Comparison of ENCODE assay signal across 21 cellular contexts in genomic region chr10:120938822-120939221, GRCh38.
"Had no signal": no experiment of that assay in that cellular context is flagged by ENCODE, and none has a peak within 500 bp of the region (broad histone marks: within the 10 kb centered on the region; RNA-seq: fewer than 3 reads in every experiment).

No MANE protein-coding gene starts in this region.

- DNase-seq: dermis blood vessel endothelial cell; dorsolateral prefrontal cortex; effector CD4-positive, alpha-beta T cell; effector memory CD4-positive, alpha-beta T cell; foreskin keratinocyte; heart left ventricle; hippocampal formation; left cardiac atrium; left ventricle myocardium superior; lower lobe of right lung; mesenchymal stem cell; mucosa of descending colon had no signal

- H3K36me3 ChIP-seq: esophagus muscularis mucosa, gastroesophageal sphincter, heart left ventricle, left lung, lower lobe of right lung had no signal

- FAIRE-seq: colon, endothelial cell of umbilical vein, frontal cortex, islet of Langerhans, keratinocyte had no signal

- H3K27me3 ChIP-seq: dorsolateral prefrontal cortex, foreskin keratinocyte, gastroesophageal sphincter had no signal

- H3K4me3 ChIP-seq: coronary artery, dorsolateral prefrontal cortex, esophagus muscularis mucosa, gastroesophageal sphincter, heart left ventricle, left lung, lower lobe of right lung, mucosa of descending colon had no signal

- H3K27ac ChIP-seq: coronary artery, dorsolateral prefrontal cortex, esophagus muscularis mucosa, foreskin keratinocyte, gastroesophageal sphincter, heart left ventricle, left lung, lower lobe of right lung had no signal

- ATAC-seq: foreskin keratinocyte, gastroesophageal sphincter, heart left ventricle, left cardiac atrium, left lung, left ventricle myocardium superior, lower lobe of right lung, mucosa of descending colon had no signal

- H3K9me3 ChIP-seq: esophagus muscularis mucosa, gastroesophageal sphincter, left lung, lower lobe of right lung, mucosa of descending colon had no signal
